8 cellular contexts compared by ENCODE assay signal in genomic region chr4:189202182-189202868, GRCh38.
DNase-seq lines count a peak whose midpoint lies in the region; ATAC-seq, FAIRE-seq and TF ChIP-seq lines count a peak whose summit lies in the region.

No MANE protein-coding gene starts in this region.

- WGBS in esophagus squamous epithelium, 2 donors, result 4 to 6% methylated on average over 16 of the region's 16 CpGs

- TF ChIP-seq POLR2A in esophagus squamous epithelium (IDR thresholded peaks at IDR 0.05), result no peak

- ATAC-seq in GM21381 (IDR thresholded peaks at IDR 0.05; ENCODE audit: unreplicated experiment), result peak; percentile 65
- peak in 1 of 3 donors; percentile 55 for ATAC-seq in natural killer cell
- no peak for ATAC-seq in GM18498 (IDR thresholded peaks at IDR 0.05; ENCODE audit: unreplicated experiment)

- no peaks in the 10 kb centered on the region for H3K9me3 Mint-ChIP-seq in T-helper 1 cell treated with Interleukin-12 subunit alpha and Interleukin-12 subunit beta and Interleukin-4 antibody, amounts not matched to agents 30 μg/mL and 1 μg/mL, for 36 hours
- peaks cover 2 to 3% of the 10 kb centered on the region in 2 donors for H3K9me3 Mint-ChIP-seq in natural killer cell

- peak; percentile 67 for DNase-seq in DMS 273 (lab: John Stamatoyannopoulos, UW; ENCODE audit: unreplicated experiment)
- DNase-seq in MV-4-11 (lab: John Stamatoyannopoulos, UW), result peak; percentile 43
- peak; percentile 1 for DNase-seq in esophagus squamous epithelium (lab: John Stamatoyannopoulos, UW)
- DNase-seq in natural killer cell, result no peak
- DNase-seq in urothelium cell line (ENCODE audit: low spot score), result peak; percentile 73

- H3K27ac ChIP-seq in esophagus squamous epithelium, result no peak overlapping the region

- FAIRE-seq in urothelium cell line (lab: Jason Lieb, UNC), result peak; percentile 44

- H3K4me1 Mint-ChIP-seq in T-helper 1 cell treated with Interleukin-12 subunit alpha and Interleukin-12 subunit beta and Interleukin-4 antibody, amounts not matched to agents 30 μg/mL and 1 μg/mL, for 36 hours (ENCODE audit: low read depth), result peaks cover 10% of the 10 kb centered on the region
- peaks cover 6% of the 10 kb centered on the region in 2 donors for H3K4me1 Mint-ChIP-seq in natural killer cell

- H3K9me3 ChIP-seq in esophagus squamous epithelium, result no peaks in the 10 kb centered on the region

- H3K27ac Mint-ChIP-seq in T-helper 1 cell treated with Interleukin-12 subunit alpha and Interleukin-12 subunit beta and Interleukin-4 antibody, amounts not matched to agents 30 μg/mL and 1 μg/mL, for 36 hours, result peak overlapping the region; percentile 86
- no peak overlapping the region for H3K27ac Mint-ChIP-seq in natural killer cell

- TF ChIP-seq CTCF in esophagus squamous epithelium (IDR thresholded peaks at IDR 0.05) (peak; percentile 33 to 84 (median 78)), natural killer cell (IDR thresholded peaks at IDR 0.05) (no peak)

- H3K4me1 ChIP-seq in esophagus squamous epithelium, result peaks cover 0 to 17% (median 7%) of the 10 kb centered on the region in 3 donors

- peak overlapping the region in 3 of 4 donors; percentile 21 to 47 (median 36) for H3K4me3 ChIP-seq in esophagus squamous epithelium

- H3K27me3 Mint-ChIP-seq in T-helper 1 cell treated with Interleukin-12 subunit alpha and Interleukin-12 subunit beta and Interleukin-4 antibody, amounts not matched to agents 30 μg/mL and 1 μg/mL, for 36 hours (ENCODE audit: low read depth), result no peaks in the 10 kb centered on the region
- no peaks in the 10 kb centered on the region for H3K27me3 Mint-ChIP-seq in natural killer cell (ENCODE audit: low read depth in 2 of 2)

- no peaks in the 10 kb centered on the region for H3K36me3 Mint-ChIP-seq in T-helper 1 cell treated with Interleukin-12 subunit alpha and Interleukin-12 subunit beta and Interleukin-4 antibody, amounts not matched to agents 30 μg/mL and 1 μg/mL, for 36 hours (ENCODE audit: low read depth)
- no peaks in the 10 kb centered on the region for H3K36me3 Mint-ChIP-seq in natural killer cell

- peak overlapping the region; percentile 80 for H3K4me3 Mint-ChIP-seq in T-helper 1 cell treated with Interleukin-12 subunit alpha and Interleukin-12 subunit beta and Interleukin-4 antibody, amounts not matched to agents 30 μg/mL and 1 μg/mL, for 36 hours
- peak overlapping the region; percentile 14 for H3K4me3 Mint-ChIP-seq in natural killer cell

- H3K36me3 ChIP-seq in esophagus squamous epithelium, result no peaks in the 10 kb centered on the region

- no peaks in the 10 kb centered on the region for H3K27me3 ChIP-seq in esophagus squamous epithelium

- intact Hi-C loops in esophagus squamous epithelium (cut with DNase I) (no loop called here), natural killer cell (cut with micrococcal nuclease) (no loop called here)
